Comparison of ENCODE assay signal across 18 cellular contexts in the genomic region with DNA sequence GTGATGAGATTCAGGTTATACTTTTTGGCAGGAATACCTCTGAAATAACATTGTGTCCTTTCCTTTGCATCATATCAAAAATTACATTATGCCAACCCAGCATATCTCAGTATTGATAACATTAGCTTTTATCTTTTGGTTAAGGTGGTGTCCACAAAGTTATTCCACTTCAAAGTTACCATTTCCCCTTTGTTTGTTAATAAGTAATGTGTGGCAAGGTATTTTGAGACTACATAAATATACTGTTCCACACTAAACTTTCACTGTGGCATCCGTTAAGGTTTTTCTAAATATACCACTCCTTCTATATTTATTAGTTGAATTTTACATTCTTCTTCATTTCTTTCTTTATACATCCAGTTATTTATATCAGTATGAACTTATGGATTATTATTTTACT. TPM values are rescaled to one million over a fixed set of nuclear protein-coding genes. Genes with fewer than 3 reads are reported as not detected.
DNase-seq lines count a peak whose midpoint lies in the region; ATAC-seq, FAIRE-seq and TF ChIP-seq lines count a peak whose summit lies in the region.
"Had no signal": no experiment of that assay in that cellular context is flagged by ENCODE, and none has a peak within 500 bp of the region (broad histone marks: within the 10 kb centered on the region; RNA-seq: fewer than 3 reads in every experiment).

No MANE protein-coding gene starts in this region.

- no peak overlapping the region for H3K27ac ChIP-seq in GM12878 (ENCODE audit: control insufficient read depth, insufficient read depth)
- H3K27ac ChIP-seq: BLaER1 treated with 17β-estradiol and CSF1 and Interleukin-3, amounts not matched to agents 10 nM and 100 nM had no signal

- no peak for TF ChIP-seq CTCF in GM12878 (IDR thresholded peaks at IDR 0.05 in 2 of 3, conservative IDR thresholded peaks at IDR 0.05 in 1 of 3; ENCODE audit: control insufficient read depth in 2 of 3, extremely low read depth in 1 of 3, insufficient read depth in 1 of 3, low read depth in 3 of 3, low read length in 3 of 3)
- TF ChIP-seq CTCF in activated CD8-positive, alpha-beta T cell treated with anti-CD3 and anti-CD28 coated beads for 36 hours (IDR thresholded peaks at IDR 0.05): no peak

- H3K4me3 Mint-ChIP-seq in activated CD8-positive, alpha-beta T cell treated with anti-CD3 and anti-CD28 coated beads for 36 hours: no peak overlapping the region
- no peak overlapping the region for H3K4me3 Mint-ChIP-seq in activated CD4-positive, alpha-beta T cell treated with anti-CD3 and anti-CD28 coated beads, Interleukin-2, amount 10 ng/mL, durations not matched to agents 24 days and 14 days
- H3K4me3 Mint-ChIP-seq: CD4-positive, CD25-positive, alpha-beta regulatory T cell; HFFc6 had no signal

- H3K27ac Mint-ChIP-seq in activated CD8-positive, alpha-beta T cell treated with anti-CD3 and anti-CD28 coated beads for 36 hours: no peak overlapping the region
- H3K27ac Mint-ChIP-seq in activated CD4-positive, alpha-beta T cell treated with anti-CD3 and anti-CD28 coated beads, Interleukin-2, amount 10 ng/mL, durations not matched to agents 24 days and 14 days: no peak overlapping the region
- H3K27ac Mint-ChIP-seq: CD4-positive, CD25-positive, alpha-beta regulatory T cell; HFFc6 had no signal

- SMC1A ChIA-PET in GM12878 (lab: Charles Lee; ENCODE audit: uncharacterized antibody, unreplicated experiment): interaction anchor here (1.0 to 4.6 kb wide), 6 partner anchors 8 to 194 kb away, joined by 3 to 37 read pairs (median 6); no protein-coding TSS in a partner anchor

- H3K79me2 ChIP-seq in GM12878 (ENCODE audit: control insufficient read depth, insufficient read depth, low read length): no peaks in the 10 kb centered on the region

- H3K4me2 ChIP-seq in GM12878 (ENCODE audit: control insufficient read depth, insufficient read depth): no peak overlapping the region
- H3K4me2 ChIP-seq: BLaER1 treated with 17β-estradiol and CSF1 and Interleukin-3, amounts not matched to agents 10 nM and 100 nM had no signal

- no peak overlapping the region for H3K4me3 ChIP-seq in GM12878
- H3K4me3 ChIP-seq: BLaER1 treated with 17β-estradiol and CSF1 and Interleukin-3, amounts not matched to agents 10 nM and 100 nM had no signal

- H3K9ac ChIP-seq in GM12878 (ENCODE audit: control insufficient read depth, insufficient read depth, low read length): no peak overlapping the region
- H3K9ac ChIP-seq: BLaER1 treated with 17β-estradiol and CSF1 and Interleukin-3, amounts not matched to agents 10 nM and 100 nM had no signal

- TF ChIP-seq EP300 in GM12878 (IDR thresholded peaks at IDR 0.05; ENCODE audit: borderline replicate concordance in 1 of 2, control insufficient read depth in 1 of 2, low read depth in 2 of 2, low read length in 2 of 2): no peak

- WGBS in GM12878 (ENCODE audit: insufficient coverage, insufficient replicate concordance, low lambda C conversion rate, missing lambda C conversion rate): 89% methylated on average over 1 of the region's 1 CpG

- intact Hi-C loops in GM12878 (cut with micrococcal nuclease; ENCODE audit: unreplicated experiment): loop anchor here (1.0 kb wide), 1 partner anchor 51 kb away; no protein-coding TSS in a partner anchor
- intact Hi-C loops in activated CD8-positive, alpha-beta T cell treated with anti-CD3 and anti-CD28 coated beads for 36 hours (cut with micrococcal nuclease): no loop called here
- intact Hi-C loops in activated CD4-positive, alpha-beta T cell treated with anti-CD3 and anti-CD28 coated beads, Interleukin-2, amount 10 ng/mL, durations not matched to agents 24 days and 14 days (cut with micrococcal nuclease): no loop called here

- no peaks in the 10 kb centered on the region for H3K27me3 Mint-ChIP-seq in activated CD8-positive, alpha-beta T cell treated with anti-CD3 and anti-CD28 coated beads for 36 hours
- no peaks in the 10 kb centered on the region for H3K27me3 Mint-ChIP-seq in activated CD4-positive, alpha-beta T cell treated with anti-CD3 and anti-CD28 coated beads, Interleukin-2, amount 10 ng/mL, durations not matched to agents 24 days and 14 days
- H3K27me3 Mint-ChIP-seq: CD4-positive, CD25-positive, alpha-beta regulatory T cell had no signal

- RAD21 ChIA-PET in GM12878 (lab: Charles Lee; ENCODE audit: unreplicated experiment): interaction anchor here (0.8 to 4.8 kb wide), 4 partner anchors 15 to 125 kb away, joined by 3 to 39 read pairs (median 6); partner anchors contain the start of gene CSNK1A1

- TF ChIP-seq POLR2A in GM12878 (IDR thresholded peaks at IDR 0.05; ENCODE audit: low read depth, low read length): no peak

- FAIRE-seq in GM12878 (lab: Jason Lieb, UNC): no peak
- FAIRE-seq: GM12892, HTR-8/SVneo had no signal

- POLR2A ChIA-PET in GM12878 (lab: Charles Lee): no interaction called here
- POLR2A ChIA-PET in activated CD8-positive, alpha-beta T cell treated with anti-CD3 and anti-CD28 coated beads for 36 hours (lab: Charles Lee): no interaction called here

- H3K4me1 Mint-ChIP-seq in activated CD8-positive, alpha-beta T cell treated with anti-CD3 and anti-CD28 coated beads for 36 hours (ENCODE audit: low read depth): peaks cover 13% of the 10 kb centered on the region
- H3K4me1 Mint-ChIP-seq in activated CD4-positive, alpha-beta T cell treated with anti-CD3 and anti-CD28 coated beads, Interleukin-2, amount 10 ng/mL, durations not matched to agents 24 days and 14 days: peaks cover 11% of the 10 kb centered on the region

- no peaks in the 10 kb centered on the region for H4K20me1 ChIP-seq in GM12878 (ENCODE audit: control insufficient read depth, insufficient read depth)
- H4K20me1 ChIP-seq: BLaER1 treated with 17β-estradiol and CSF1 and Interleukin-3, amounts not matched to agents 10 nM and 100 nM had no signal

- peak; percentile 57 for ATAC-seq in GM18861 (IDR thresholded peaks at IDR 0.05; ENCODE audit: unreplicated experiment)
- peak; percentile 53 for ATAC-seq in GM21447 (IDR thresholded peaks at IDR 0.05; ENCODE audit: unreplicated experiment)
- ATAC-seq in HG02938 (IDR thresholded peaks at IDR 0.05; ENCODE audit: unreplicated experiment): peak; percentile 65
- ATAC-seq in GM12878: peak; percentile 45
- ATAC-seq in activated CD8-positive, alpha-beta T cell treated with anti-CD3 and anti-CD28 coated beads for 36 hours: no peak
- ATAC-seq: HepG2 had no signal

- no TSS peak for BruUV-seq in GM12878 (replicated peaks; lab: Mats Ljungman, UMichigan)

- DNase-seq in GM12878 (ENCODE audit: low read depth, low spot score) (no peak), hippocampal formation (lab: John Stamatoyannopoulos, UW) (no peak), NCI-H2227 treated with DMSO at 0.1 percent for 48 hours (lab: John Stamatoyannopoulos, UW) (no peak)
- no peak for DNase-seq in activated CD8-positive, alpha-beta T cell treated with anti-CD3 and anti-CD28 coated beads for 36 hours
- DNase-seq in activated CD4-positive, alpha-beta T cell treated with anti-CD3 and anti-CD28 coated beads, Interleukin-2, amount 10 ng/mL, durations not matched to agents 24 days and 14 days: no peak
- DNase-seq: ACHN; CD4-positive, CD25-positive, alpha-beta regulatory T cell; DMS 273 treated with DMSO at 0.1 percent for 48 hours; HCEC 1CT; HFFc6 had no signal

- TF ChIP-seq RAD21 in GM12878 (IDR thresholded peaks at IDR 0.05; ENCODE audit: insufficient read depth, low read depth, low read length): no peak

- CTCF ChIA-PET in GM12878 (lab: Yijun Ruan, JAX): interaction anchor here (0.6 to 4.1 kb wide), 19 partner anchors 9 to 806 kb away, joined by 3 to 64 read pairs (median 4); no protein-coding TSS in a partner anchor
- CTCF ChIA-PET in activated CD8-positive, alpha-beta T cell treated with anti-CD3 and anti-CD28 coated beads for 36 hours (lab: Charles Lee): interaction anchor here (3.5 to 4.6 kb wide), 3 partner anchors 125 to 185 kb away, joined by 35 to 71 read pairs (median 37); no protein-coding TSS in a partner anchor

- H3K36me3 ChIP-seq in GM12878 (ENCODE audit: control insufficient read depth in 2 of 2, insufficient read depth in 2 of 2, low read length in 1 of 2): no peaks in the 10 kb centered on the region
- H3K36me3 ChIP-seq: BLaER1 treated with 17β-estradiol and CSF1 and Interleukin-3, amounts not matched to agents 10 nM and 100 nM had no signal

- no peaks in the 10 kb centered on the region for H3K9me3 Mint-ChIP-seq in activated CD8-positive, alpha-beta T cell treated with anti-CD3 and anti-CD28 coated beads for 36 hours
- no peaks in the 10 kb centered on the region for H3K9me3 Mint-ChIP-seq in activated CD4-positive, alpha-beta T cell treated with anti-CD3 and anti-CD28 coated beads, Interleukin-2, amount 10 ng/mL, durations not matched to agents 24 days and 14 days
- H3K9me3 Mint-ChIP-seq: CD4-positive, CD25-positive, alpha-beta regulatory T cell; HFFc6 had no signal

- H3K36me3 Mint-ChIP-seq in activated CD8-positive, alpha-beta T cell treated with anti-CD3 and anti-CD28 coated beads for 36 hours (ENCODE audit: low read depth): no peaks in the 10 kb centered on the region
- no peaks in the 10 kb centered on the region for H3K36me3 Mint-ChIP-seq in activated CD4-positive, alpha-beta T cell treated with anti-CD3 and anti-CD28 coated beads, Interleukin-2, amount 10 ng/mL, durations not matched to agents 24 days and 14 days (ENCODE audit: low read depth)
- H3K36me3 Mint-ChIP-seq: CD4-positive, CD25-positive, alpha-beta regulatory T cell had no signal

- H2AFZ ChIP-seq in GM12878 (ENCODE audit: control insufficient read depth, low read depth, low read length): no peak overlapping the region

- in situ Hi-C loops in GM12878 (cut with MboI): no loop called here

- no peaks in the 10 kb centered on the region for H3K4me1 ChIP-seq in GM12878 (ENCODE audit: control insufficient read depth, insufficient read depth, low read length)

- H3K27me3 ChIP-seq in GM12878 (replicated peaks in 1 of 2; ENCODE audit: control insufficient read depth in 2 of 2, insufficient read depth in 2 of 2, low read length in 1 of 2): no peaks in the 10 kb centered on the region
- H3K27me3 ChIP-seq: BLaER1 treated with 17β-estradiol and CSF1 and Interleukin-3, amounts not matched to agents 10 nM and 100 nM had no signal

- H3K9me3 ChIP-seq in GM12878 (replicated peaks; ENCODE audit: control insufficient read depth, insufficient read depth, low read length): no peaks in the 10 kb centered on the region
- H3K9me3 ChIP-seq: BLaER1 treated with 17β-estradiol and CSF1 and Interleukin-3, amounts not matched to agents 10 nM and 100 nM had no signal

RNA-seq across cellular contexts. Expression of gene ARHGEF37, which starts 14.1 kb away (rescaled TPM):
- total RNA-seq in GM12878 (2013; cell fraction: nucleolus; rRNA removed): 0.17 and 0.32 TPM in 2 replicates
- total RNA-seq in GM12878 (2014; rRNA removed): 0.49 and 0.62 TPM in 2 replicates
- 0.85 and 0.97 TPM in 2 replicates for total RNA-seq in GM12878 (2014; rRNA removed; fragmentation: Illumina TruSeq; extraction: Trizol)
- total RNA-seq in GM12878 (2021): 1.1 and 1.2 TPM in 2 replicates
- 0.05 TPM for polyA plus RNA-seq in GM12878 (2011; ENCODE audit: low read depth)
- polyA plus RNA-seq in GM12878 (2011; rRNA removed): 0.29 and 0.52 TPM in 2 replicates
- 0.10 and 0.17 TPM in 2 replicates for polyA plus RNA-seq in GM12878 (2011; cell fraction: cytosol; rRNA removed)
- polyA plus RNA-seq in GM12878 (2011; cell fraction: nucleus; rRNA removed): 0.36 and 0.44 TPM in 2 replicates
- polyA plus RNA-seq in GM12878 (2012): 0.20 and 0.48 TPM in 2 replicates
- polyA plus RNA-seq in GM12878 (2014; fragmentation: Illumina TruSeq; extraction: Trizol): 0.60 and 0.65 TPM in 2 replicates
- polyA plus RNA-seq in GM12878 (2014; fragmentation: Nextera tagmentation; extraction: Ambion mirVana): under 1 TPM; 0.16 to 0.23 TPM
- 0.58 and 0.63 TPM in 2 replicates for polyA plus RNA-seq in GM12878 (2014; rRNA removed)
- 1 to 10 TPM in 1 of 2 experiments, under 1 TPM in 1; 0.78 to 1.1 TPM for polyA plus RNA-seq in GM12878 (2016; fragmentation: Nextera tagmentation; extraction: Ambion mirVana)
- 0.07 and 0.15 TPM in 2 replicates for polyA minus RNA-seq in GM12878 (2011; rRNA and poly(A)+ RNA removed)
- not detected in 2 replicates for polyA minus RNA-seq in GM12878 (2011; cell fraction: cytosol; rRNA and poly(A)+ RNA removed)
- 0.10 and 0.24 TPM in 2 replicates for polyA minus RNA-seq in GM12878 (2011; cell fraction: nucleus; rRNA and poly(A)+ RNA removed)
- total RNA-seq in activated CD8-positive, alpha-beta T cell treated with anti-CD3 and anti-CD28 coated beads for 36 hours: 1 to 10 TPM; 1.1 TPM
- 1.5 and 1.8 TPM in 2 replicates for total RNA-seq in activated CD4-positive, alpha-beta T cell treated with anti-CD3 and anti-CD28 coated beads, Interleukin-2, amount 10 ng/mL, durations not matched to agents 24 days and 14 days
- total RNA-seq: G401 had no signal

RNA-seq across cellular contexts. Expression of gene CSNK1A1, which starts 16.0 kb away (rescaled TPM):
- total RNA-seq in GM12878 (2013; cell fraction: nucleolus; rRNA removed): 312 and 318 TPM in 2 replicates
- total RNA-seq in GM12878 (2014; rRNA removed): 146 and 155 TPM in 2 replicates
- 126 and 134 TPM in 2 replicates for total RNA-seq in GM12878 (2014; rRNA removed; fragmentation: Illumina TruSeq; extraction: Trizol)
- total RNA-seq in GM12878 (2021): 138 and 143 TPM in 2 replicates
- polyA plus RNA-seq in GM12878 (2011; ENCODE audit: low read depth): 53.0 TPM
- 132 and 184 TPM in 2 replicates for polyA plus RNA-seq in GM12878 (2011; rRNA removed)
- 61.7 and 81.7 TPM in 2 replicates for polyA plus RNA-seq in GM12878 (2011; cell fraction: cytosol; rRNA removed)
- polyA plus RNA-seq in GM12878 (2011; cell fraction: nucleus; rRNA removed): 69.8 and 72.5 TPM in 2 replicates
- 54.7 and 73.9 TPM in 2 replicates for polyA plus RNA-seq in GM12878 (2012)
- 107 and 127 TPM in 2 replicates for polyA plus RNA-seq in GM12878 (2014; fragmentation: Illumina TruSeq; extraction: Trizol)
- 10 to 100 TPM; 53.3 to 62.0 TPM for polyA plus RNA-seq in GM12878 (2014; fragmentation: Nextera tagmentation; extraction: Ambion mirVana)
- 104 and 106 TPM in 2 replicates for polyA plus RNA-seq in GM12878 (2014; rRNA removed)
- 100 to 1,000 TPM; 134 to 147 TPM for polyA plus RNA-seq in GM12878 (2016; fragmentation: Nextera tagmentation; extraction: Ambion mirVana)
- 169 and 189 TPM in 2 replicates for polyA minus RNA-seq in GM12878 (2011; rRNA and poly(A)+ RNA removed)
- polyA minus RNA-seq in GM12878 (2011; cell fraction: cytosol; rRNA and poly(A)+ RNA removed): 61.2 and 75.4 TPM in 2 replicates
- 80.2 and 126 TPM in 2 replicates for polyA minus RNA-seq in GM12878 (2011; cell fraction: nucleus; rRNA and poly(A)+ RNA removed)
- total RNA-seq in activated CD8-positive, alpha-beta T cell treated with anti-CD3 and anti-CD28 coated beads for 36 hours: 100 to 1,000 TPM; 154 to 168 TPM
- total RNA-seq in activated CD4-positive, alpha-beta T cell treated with anti-CD3 and anti-CD28 coated beads, Interleukin-2, amount 10 ng/mL, durations not matched to agents 24 days and 14 days: 175 TPM in 2 replicates
